Comparison of ENCODE assay signal across 22 cellular contexts in genomic region chr12:113805201-113805600, GRCh38.
"Had no signal": no experiment of that assay in that cellular context is flagged by ENCODE, and none has a peak within 500 bp of the region (broad histone marks: within the 10 kb centered on the region; RNA-seq: fewer than 3 reads in every experiment).

No MANE protein-coding gene starts in this region.

- H3K4me1 Mint-ChIP-seq: activated B cell treated with CpG ODN at 0.5 μM for 24 hours; activated T-helper 17 cell treated with anti-CD3 and anti-CD28 coated beads, Interleukin-2, amount 50 U/mL, for 72 hours; endodermal cell; mesothelial cell of epicardium; naive B cell had no signal

- H3K27me3 Mint-ChIP-seq: activated B cell treated with CpG ODN at 0.5 μM for 24 hours; activated CD8-positive, alpha-beta T cell treated with anti-CD3 and anti-CD28 coated beads for 36 hours; activated T-helper 17 cell treated with anti-CD3 and anti-CD28 coated beads, Interleukin-2, amount 50 U/mL, for 72 hours; naive B cell had no signal

- ATAC-seq: activated CD8-positive, alpha-beta T cell treated with anti-CD3 and anti-CD28 coated beads for 36 hours; activated T-cell treated with anti-CD3 and anti-CD28 coated beads, Interleukin-2, amount 50 U/mL, for 4 hours; activated T-helper 17 cell treated with anti-CD3 and anti-CD28 coated beads, Interleukin-2, amount 50 U/mL, for 72 hours; esophagus mucosa; left colon had no signal

- H3K27ac Mint-ChIP-seq: activated B cell treated with CpG ODN at 0.5 μM for 24 hours; activated CD8-positive, alpha-beta T cell treated with anti-CD3 and anti-CD28 coated beads for 36 hours; activated T-helper 17 cell treated with anti-CD3 and anti-CD28 coated beads, Interleukin-2, amount 50 U/mL, for 72 hours; endodermal cell; mesothelial cell of epicardium had no signal

- H3K9me3 Mint-ChIP-seq: endodermal cell had no signal

- H3K4me3 Mint-ChIP-seq: activated B cell treated with CpG ODN at 0.5 μM for 24 hours; activated CD8-positive, alpha-beta T cell treated with anti-CD3 and anti-CD28 coated beads for 36 hours; activated T-cell treated with anti-CD3 and anti-CD28 coated beads, Interleukin-2, amount 50 U/mL, for 4 hours; activated T-helper 17 cell treated with anti-CD3 and anti-CD28 coated beads, Interleukin-2, amount 50 U/mL, for 72 hours; endodermal cell; mesothelial cell of epicardium had no signal

- DNase-seq: activated B cell treated with CpG ODN at 0.5 μM for 24 hours; activated CD4-positive, alpha-beta T cell treated with anti-CD3 and anti-CD28 coated beads, Interleukin-2, amount 50 U/mL, for 1 hour; activated CD8-positive, alpha-beta T cell treated with anti-CD3 and anti-CD28 coated beads for 36 hours; activated gamma-delta T cell treated with Interleukin-2 at 50 U/mL for 16 hours; activated naive CD4-positive, alpha-beta T cell treated with anti-CD3 and anti-CD28 coated beads, Interleukin-2, amount 50 U/mL, for 16 hours; activated T-cell treated with anti-CD3 and anti-CD28 coated beads, Interleukin-2, amount 50 U/mL, for 4 hours; cerebellar nuclear complex; cortex of kidney; endodermal cell; foreskin fibroblast; hippocampal formation; kidney; left colon; mammary epithelial cell; naive B cell; nucleus accumbens; stimulated activated CD4-positive, alpha-beta T cell treated with anti-CD3 and anti-CD28 coated beads, Interleukin-15, amount 100 ng/mL, for 24 hours; stimulated activated CD4-positive, alpha-beta T cell treated with anti-CD3 and anti-CD28 coated beads, Interleukin-2, amount 100 ng/mL, for 24 hours; stimulated activated naive CD4-positive, alpha-beta T cell treated with Interleukin-2 at 50 U/mL for 16 hours had no signal
